10 cellular contexts compared by ENCODE assay signal in genomic region chr3:124258057-124258500, GRCh38.
DNase-seq lines count a peak whose midpoint lies in the region; ATAC-seq, FAIRE-seq and TF ChIP-seq lines count a peak whose summit lies in the region.
"Had no signal": no experiment of that assay in that cellular context is flagged by ENCODE, and none has a peak within 500 bp of the region (broad histone marks: within the 10 kb centered on the region; RNA-seq: fewer than 3 reads in every experiment).

No MANE protein-coding gene starts in this region.

- H4K20me1 ChIP-seq in GM12878 (ENCODE audit: control insufficient read depth, insufficient read depth) (no peaks in the 10 kb centered on the region), H9 (ENCODE audit: control insufficient read depth, insufficient read depth, insufficient read length) (no peaks in the 10 kb centered on the region)

- TF ChIP-seq EP300 in GM12878 (IDR thresholded peaks at IDR 0.05; ENCODE audit: borderline replicate concordance in 1 of 2, control insufficient read depth in 1 of 2, low read depth in 2 of 2, low read length in 2 of 2) = no peak

- RAD21 ChIA-PET in GM12878 (lab: Charles Lee; ENCODE audit: unreplicated experiment) = interaction anchor here (1.6 kb wide), 1 partner anchor 50 kb away, joined by 10 read pairs; no protein-coding TSS in a partner anchor

- H4K5ac ChIP-seq in H9 (ENCODE audit: insufficient read length, low read depth, low read length) = no peak overlapping the region

- H2AK5ac ChIP-seq in H9 (ENCODE audit: insufficient read length, low read length) = no peak overlapping the region

- H3K4me1 ChIP-seq in GM12878 (ENCODE audit: control insufficient read depth, insufficient read depth, low read length) (no peaks in the 10 kb centered on the region; the same call in 1 of the 2 replicates), H9 (ENCODE audit: insufficient read depth, low read length) (peaks cover 1% of the 10 kb centered on the region; the same call in 1 of the 2 replicates), breast epithelium (no peaks in the 10 kb centered on the region)

- H3K4me3 ChIP-seq in GM12878 = no peak overlapping the region
- no peak overlapping the region for H3K4me3 ChIP-seq in breast epithelium

- no peak overlapping the region; the same call in 1 of the 2 replicates for H2BK15ac ChIP-seq in H9 (ENCODE audit: low read depth, low read length)

- no TSS peak for BruUV-seq in GM12878 (replicated peaks; lab: Mats Ljungman, UMichigan)

- no peaks in the 10 kb centered on the region for H3K9me3 Mint-ChIP-seq in H9

- H2BK5ac ChIP-seq in H9 (ENCODE audit: insufficient read length, low read length) = no peak overlapping the region

- no peaks in the 10 kb centered on the region; the same call in 1 of the 2 replicates for H3K27me3 Mint-ChIP-seq in H9 (ENCODE audit: low read depth)

- H2AFZ ChIP-seq in GM12878 (ENCODE audit: control insufficient read depth, low read depth, low read length) (no peak overlapping the region; the same call in 1 of the 2 replicates), H9 (ENCODE audit: low read length) (no peak overlapping the region)

- POLR2A ChIA-PET in GM12878 (lab: Charles Lee) = no interaction called here

- no peak overlapping the region for H3K23ac ChIP-seq in H9 (ENCODE audit: insufficient read length, low read depth, low read length)

- H3K27ac Mint-ChIP-seq in H9 = no peak overlapping the region; a peak in 1 of 7 replicates

- H2BK20ac ChIP-seq in H9 (ENCODE audit: low read depth, low read length, poor library complexity, severe bottlenecking) = no peak overlapping the region

- H2BK12ac ChIP-seq in H9 (ENCODE audit: insufficient read length, low read depth, low read length) = no peak overlapping the region

- ATAC-seq in GM12878 = peak; percentile 36

- H4K91ac ChIP-seq in H9 (ENCODE audit: insufficient read length, low read depth, low read length) = no peak overlapping the region

- no peaks in the 10 kb centered on the region for H3K9me3 ChIP-seq in GM12878 (replicated peaks; ENCODE audit: control insufficient read depth, insufficient read depth, low read length)
- no peaks in the 10 kb centered on the region for H3K9me3 ChIP-seq in H9 (ENCODE audit: control insufficient read depth, low read depth, low read length)
- no peaks in the 10 kb centered on the region for H3K9me3 ChIP-seq in breast epithelium

- H3K9ac ChIP-seq in GM12878 (ENCODE audit: control insufficient read depth, insufficient read depth, low read length) (no peak overlapping the region), H9 (ENCODE audit: extremely low read depth, insufficient read length, low read length) (no peak overlapping the region)

- CTCF ChIA-PET in GM12878 (lab: Yijun Ruan, JAX) = interaction anchor here (0.6 to 1.3 kb wide), 2 partner anchors 11 to 17 kb away, joined by 3 to 4 read pairs; no protein-coding TSS in a partner anchor

- TF ChIP-seq CTCF in GM12878 (IDR thresholded peaks at IDR 0.05 in 2 of 3, conservative IDR thresholded peaks at IDR 0.05 in 1 of 3; ENCODE audit: control insufficient read depth in 2 of 3, extremely low read depth in 1 of 3, insufficient read depth in 1 of 3, low read depth in 3 of 3, low read length in 3 of 3) (no peak), H9 (conservative IDR thresholded peaks at IDR 0.05) (no peak), breast epithelium (IDR thresholded peaks at IDR 0.05) (no peak)

- no peaks in the 10 kb centered on the region for H3K23me2 ChIP-seq in H9 (ENCODE audit: insufficient read length, low read depth, low read length, poor library complexity, severe bottlenecking)

- no peaks in the 10 kb centered on the region for H3K36me3 Mint-ChIP-seq in H9 (ENCODE audit: insufficient read depth in 1 of 3, low read depth in 3 of 3)

- no peak for TF ChIP-seq RAD21 in GM12878 (IDR thresholded peaks at IDR 0.05; ENCODE audit: insufficient read depth, low read depth, low read length)

- TF ChIP-seq POLR2A in GM12878 (IDR thresholded peaks at IDR 0.05; ENCODE audit: low read depth, low read length) = no peak
- TF ChIP-seq POLR2A in breast epithelium (IDR thresholded peaks at IDR 0.05) = no peak

- H3K36me3 ChIP-seq in GM12878 (ENCODE audit: control insufficient read depth in 2 of 2, insufficient read depth in 2 of 2, low read length in 1 of 2) (no peaks in the 10 kb centered on the region), breast epithelium (no peaks in the 10 kb centered on the region)

- in situ Hi-C loops in GM12878 (cut with MboI) = no loop called here

- no peak overlapping the region for H3K14ac ChIP-seq in H9 (ENCODE audit: insufficient read depth, low read length)

- no peak overlapping the region for H3K4me3 Mint-ChIP-seq in H9

- no peak overlapping the region for H2BK120ac ChIP-seq in H9 (ENCODE audit: low read depth, low read length, poor library complexity, severe bottlenecking)

- no peaks in the 10 kb centered on the region for H3K79me2 ChIP-seq in GM12878 (ENCODE audit: control insufficient read depth, insufficient read depth, low read length)
- H3K79me2 ChIP-seq in H9 (ENCODE audit: insufficient read depth, low read length) = no peaks in the 10 kb centered on the region

- no peak overlapping the region for H3K27ac ChIP-seq in GM12878 (ENCODE audit: control insufficient read depth, insufficient read depth)
- H3K27ac ChIP-seq in H9 (ENCODE audit: insufficient read length, low read depth, low read length) = no peak overlapping the region
- peak overlapping the region in 1 of 2 donors; percentile 48 for H3K27ac ChIP-seq in breast epithelium
- H3K27ac ChIP-seq: epithelial cell of prostate had no signal

- H3K18ac ChIP-seq in H9 (ENCODE audit: insufficient read length, low read depth, low read length) = no peak overlapping the region

- no peak overlapping the region for H3K56ac ChIP-seq in H9 (ENCODE audit: insufficient read length, low read depth, low read length)

- FAIRE-seq in GM12878 (lab: Jason Lieb, UNC) = no peak

- H3K4me2 ChIP-seq in GM12878 (ENCODE audit: control insufficient read depth, insufficient read depth) = no peak overlapping the region
- H3K4me2 ChIP-seq in H9 (ENCODE audit: insufficient read depth, insufficient read length, low read length) = no peak overlapping the region

- intact Hi-C loops in GM12878 (cut with micrococcal nuclease; ENCODE audit: unreplicated experiment) (no loop called here), breast epithelium (cut with DNase I; ENCODE audit: low total_unique reads) (no loop called here)

- SMC1A ChIA-PET in GM12878 (lab: Charles Lee; ENCODE audit: uncharacterized antibody, unreplicated experiment) = interaction anchor here (1.4 to 2.2 kb wide), 2 partner anchors 50 to 57 kb away, joined by 4 to 15 read pairs; no protein-coding TSS in a partner anchor

- H3K79me1 ChIP-seq in H9 (ENCODE audit: insufficient read depth, low read depth, low read length, poor library complexity, severe bottlenecking) = no peaks in the 10 kb centered on the region

- no peak overlapping the region for H3K4ac ChIP-seq in H9 (ENCODE audit: low read depth, low read length)

- H3K4me1 Mint-ChIP-seq in H9 = peaks cover 37% of the 10 kb centered on the region in 2 experiments

- WGBS in GM12878 (ENCODE audit: insufficient coverage, insufficient replicate concordance, low lambda C conversion rate, missing lambda C conversion rate) = 21% methylated on average over 3 of the region's 3 CpGs
- no CpG with 5 or more reads among the region's 3 CpGs for WGBS in H9 (ENCODE audit: extremely low coverage, insufficient read length, low lambda C conversion rate)

- H3K27me3 ChIP-seq in GM12878 (replicated peaks in 1 of 2; ENCODE audit: control insufficient read depth in 2 of 2, insufficient read depth in 2 of 2, low read length in 1 of 2) = no peaks in the 10 kb centered on the region; a peak in 1 of 4 replicates
- H3K27me3 ChIP-seq in H9 (ENCODE audit: insufficient read depth, low read length) = no peaks in the 10 kb centered on the region; the same call in 1 of the 2 replicates
- no peaks in the 10 kb centered on the region for H3K27me3 ChIP-seq in breast epithelium

- DNase-seq in HK-2 (ENCODE audit: unreplicated experiment) (peak; percentile 84), GM12878 (ENCODE audit: low read depth, low spot score) (no peak), left kidney (ENCODE audit: low read depth, low spot score) (peak; percentile 68), stromal cell of bone marrow (ENCODE audit: low read depth) (peak; percentile 51), H9 (no peak), midbrain (lab: John Stamatoyannopoulos, UW) (no peak), breast epithelium (ENCODE audit: low spot score in 2 of 2) (no peak)
- DNase-seq: activated CD8-positive, alpha-beta memory T cell treated with anti-CD3 and anti-CD28 coated beads for 24 hours; NCI-H510A had no signal

- no peak overlapping the region for H4K8ac ChIP-seq in H9 (replicated peaks; ENCODE audit: insufficient read length, low read depth, low read length)

- no peak overlapping the region for H3T11ph ChIP-seq in H9 (ENCODE audit: low read length)

TF ChIP-seq in GM12878, 131 proteins besides CTCF, POLR2A, EP300 and RAD21:
- no peak for TF ChIP-seq NFYA (IDR thresholded peaks at IDR 0.05; ENCODE audit: borderline replicate concordance, low read depth, low read length)
- no peak for TF ChIP-seq CEBPB (IDR thresholded peaks at IDR 0.05; ENCODE audit: borderline replicate concordance in 1 of 2, low read depth in 2 of 2, low read length in 2 of 2)
- no peak for TF ChIP-seq TARDBP (IDR thresholded peaks at IDR 0.05; ENCODE audit: borderline replicate concordance)
- peak; percentile 43; the same call in 1 of the 2 replicates for TF ChIP-seq ATF7 (IDR thresholded peaks at IDR 0.05; ENCODE audit: low read depth)
- TF ChIP-seq RAD51 (IDR thresholded peaks at IDR 0.05) = no peak
- TF ChIP-seq WRNIP1 (IDR thresholded peaks at IDR 0.05; ENCODE audit: borderline replicate concordance, low read depth, low read length) = no peak

Comparison
In these comparisons a context has a peak if more than half of its experiments do, and no peak if none do; other contexts are left out.
1. DNase-seq: peak in HK-2 (single experiment), left kidney (single experiment) and stromal cell of bone marrow (single experiment); none in GM12878 (single experiment), H9 (single experiment), midbrain (single experiment) and breast epithelium (0 of 2).